ENCODE assay signal across 19 cellular contexts in the genomic region with DNA sequence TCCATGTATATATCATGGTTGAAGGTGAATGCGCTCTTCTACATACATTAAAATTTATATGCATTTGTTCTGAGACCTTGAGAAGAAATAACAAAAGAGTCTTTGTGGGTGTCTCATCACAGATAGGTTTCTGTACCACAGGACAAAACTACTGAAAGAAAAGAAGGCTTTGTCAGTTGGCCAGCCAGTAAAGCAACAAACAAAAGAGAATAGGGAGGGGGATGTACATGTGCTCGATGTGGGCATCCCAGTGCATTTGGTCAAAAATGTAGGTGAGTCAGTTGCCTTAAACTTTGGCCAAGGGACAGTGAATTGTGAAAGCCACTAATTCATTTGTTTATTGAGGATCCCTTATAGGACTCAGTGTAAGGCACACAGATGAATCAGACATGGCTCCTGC. TPM values are rescaled to one million over a fixed set of nuclear protein-coding genes. Genes with fewer than 3 reads are reported as not detected.
DNase-seq lines count a peak whose midpoint lies in the region; ATAC-seq and TF ChIP-seq lines count a peak whose summit lies in the region.
"Had no signal": no experiment of that assay in that cellular context is flagged by ENCODE, and none has a peak within 500 bp of the region (broad histone marks: within the 10 kb centered on the region; RNA-seq: fewer than 3 reads in every experiment).

No MANE protein-coding gene starts in this region.

- TF ChIP-seq CTCF in PC-3 (conservative IDR thresholded peaks at IDR 0.05; ENCODE audit: low read depth, low read length) (no peak), MCF 10A (IDR thresholded peaks at IDR 0.05; ENCODE audit: unreplicated experiment) (no peak)

- peaks cover 3% of the 10 kb centered on the region for H3F3A ChIP-seq in PC-3 (ENCODE audit: low read length, unreplicated experiment)

- intact Hi-C loops in PC-3 (cut with micrococcal nuclease) (no loop called here), MCF 10A (cut with micrococcal nuclease) (no loop called here)

- no peaks in the 10 kb centered on the region for H4K20me1 ChIP-seq in PC-3 (ENCODE audit: low read length)

- H3K79me2 ChIP-seq in PC-3 (ENCODE audit: low read length), result peaks cover 7% of the 10 kb centered on the region; the same call in 1 of the 2 replicates

- BruUV-seq in PC-3 (replicated peaks; lab: Mats Ljungman, UMichigan) (no TSS peak), MCF 10A (replicated peaks; lab: Mats Ljungman, UMichigan) (no TSS peak)

- H3K4me1 ChIP-seq in PC-3 (ENCODE audit: insufficient read depth, low read length), result peaks cover 21% of the 10 kb centered on the region
- H3K4me1 ChIP-seq: A549, BE2C had no signal

- H3K9me3 Mint-ChIP-seq in MCF 10A (ENCODE audit: unreplicated experiment), result no peaks in the 10 kb centered on the region

- DNase-seq in PC-3 (no peak), MCF 10A (ENCODE audit: unreplicated experiment) (no peak), foreskin melanocyte (peak; percentile 32), substantia nigra (lab: John Stamatoyannopoulos, UW) (peak in 1 of 49 donors; percentile 40), SIG-M5 treated with dmso at 0.1 percent for 504 hours (lab: John Stamatoyannopoulos, UW; ENCODE audit: unreplicated experiment) (no peak)
- DNase-seq in activated CD8-positive, alpha-beta memory T cell treated with anti-CD3 and anti-CD28 coated beads for 24 hours, result no peak
- DNase-seq: BE2C, DMS79, MM.1S, NCI-H1048, NCI-H1417 treated with DMSO at 0.1 percent for 48 hours, NCI-H187, NCI-H446 treated with DMSO at 0.1 percent for 48 hours, NCI-H526 treated with DMSO at 0.1 percent for 48 hours, OCI-M1, SHP77 had no signal

- H3K27me3 ChIP-seq in PC-3 (ENCODE audit: low read length), result no peaks in the 10 kb centered on the region
- H3K27me3 ChIP-seq: BE2C had no signal

- POLR2A ChIA-PET in PC-3 (lab: Charles Lee; ENCODE audit: unreplicated experiment), result no interaction called here
- POLR2A ChIA-PET in MCF 10A (lab: Yijun Ruan, JAX), result interaction anchor here (0.6 to 4.3 kb wide), 3 partner anchors 13 to 69 kb away, joined by 3 to 72 read pairs (median 11); a partner anchor contains a TSS

- H2AFZ ChIP-seq in PC-3 (ENCODE audit: low read length), result no peak overlapping the region

- no peak overlapping the region for H3K9ac ChIP-seq in PC-3 (ENCODE audit: low read length)

- H3K4me3 ChIP-seq in PC-3 (ENCODE audit: low read length), result no peak overlapping the region
- H3K4me3 ChIP-seq: A549 had no signal

- ATAC-seq in PC-3 (no peak), HG03135 (IDR thresholded peaks at IDR 0.05; ENCODE audit: unreplicated experiment) (no peak)
- ATAC-seq: A549 had no signal

- H3K27ac ChIP-seq in PC-3 (ENCODE audit: low read length) (0 out of 2 replicates have a peak overlapping the region, but pooled peaks have one; percentile 23), substantia nigra (ENCODE audit: low read depth, low read length, poor library complexity, severe bottlenecking) (peak overlapping the region; percentile 19)
- H3K27ac ChIP-seq: A549 had no signal

- CTCF ChIA-PET in PC-3 (lab: Charles Lee) (no interaction called here), MCF 10A (lab: Yijun Ruan, JAX) (interaction anchor here (0.5 to 1.0 kb wide), 2 partner anchors 10 to 501 kb away, joined by 3 to 4 read pairs; no protein-coding TSS in a partner anchor)

- peaks cover 17% of the 10 kb centered on the region for H3K4me1 Mint-ChIP-seq in MCF 10A (ENCODE audit: insufficient read depth, unreplicated experiment)

- H3K36me3 ChIP-seq in PC-3 (ENCODE audit: low read depth, low read length), result peaks cover 24% of the 10 kb centered on the region

- no peaks in the 10 kb centered on the region for H3K27me3 Mint-ChIP-seq in MCF 10A (ENCODE audit: insufficient read depth, unreplicated experiment)

- H3K9me3 ChIP-seq in PC-3 (ENCODE audit: low read length), result no peaks in the 10 kb centered on the region
- H3K9me3 ChIP-seq: A549 had no signal

- H3K4me2 ChIP-seq in PC-3 (ENCODE audit: low read length), result no peak overlapping the region
- H3K4me2 ChIP-seq: A549 had no signal

- peaks cover 83% of the 10 kb centered on the region for H3K36me3 Mint-ChIP-seq in MCF 10A (ENCODE audit: insufficient read depth, unreplicated experiment)

- H3K4me3 Mint-ChIP-seq in MCF 10A (ENCODE audit: unreplicated experiment), result no peak overlapping the region

- peak overlapping the region; percentile 82 for H3K27ac Mint-ChIP-seq in MCF 10A (ENCODE audit: low read depth, unreplicated experiment)

- H3K9me2 ChIP-seq in PC-3 (replicated peaks; ENCODE audit: low read length), result no peaks in the 10 kb centered on the region

RNA-seq across cellular contexts. Expression of a gene that starts 13.3 kb away (rescaled TPM):
- total RNA-seq in PC-3 (2014; rRNA removed) (5.1 and 8.3 TPM in 2 replicates), MCF 10A (2022) (39.9 and 44.4 TPM in 2 replicates)

RNA-seq across cellular contexts. Expression of a gene that starts 13.3 kb away (rescaled TPM):
- 27.0 and 30.2 TPM in 2 replicates for total RNA-seq in PC-3 (2014; rRNA removed)
- total RNA-seq in MCF 10A (2022), result 73.0 and 90.3 TPM in 2 replicates

RNA-seq across cellular contexts. Expression of a gene that starts 22.6 kb away (rescaled TPM):
- total RNA-seq in PC-3 (2014; rRNA removed) (11.1 and 16.5 TPM in 2 replicates), MCF 10A (2022) (0.26 TPM in 1 of 2 replicates, not detected in the other)
- total RNA-seq: LHCN-M2 had no signal
